Comparison of ENCODE assay signal across 36 cellular contexts in the genomic region with DNA sequence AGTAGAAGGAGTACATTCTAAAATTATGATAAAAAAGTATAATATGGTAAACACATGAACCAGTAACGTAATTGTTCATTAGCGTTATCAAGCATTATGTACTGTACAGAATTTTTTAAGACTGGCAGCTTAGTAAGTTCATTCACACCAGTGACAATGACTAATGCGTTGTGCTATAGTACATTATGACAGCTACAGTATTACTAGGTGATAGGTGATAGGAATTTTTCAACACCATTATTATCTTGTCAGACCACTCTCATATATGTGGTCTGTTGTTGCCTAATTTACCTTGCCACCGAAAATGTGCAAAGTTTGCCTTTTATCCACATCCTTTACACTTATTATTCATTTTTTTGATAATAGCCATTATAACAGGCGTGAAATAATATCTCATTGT.
"Had no signal": no experiment of that assay in that cellular context is flagged by ENCODE, and none has a peak within 500 bp of the region (broad histone marks: within the 10 kb centered on the region; RNA-seq: fewer than 3 reads in every experiment).

No MANE protein-coding gene starts in this region.

- FAIRE-seq: bronchial epithelial cell, TTC549 had no signal

- H3K4me1 ChIP-seq: adrenal gland had no signal

- H3K27me3 Mint-ChIP-seq: activated B cell treated with CpG ODN at 0.5 μM for 24 hours; activated CD4-positive, alpha-beta memory T cell treated with anti-CD3 and anti-CD28 coated beads for 36 hours; activated CD4-positive, alpha-beta T cell treated with anti-CD3 and anti-CD28 coated beads, Interleukin-2, amount 10 ng/mL, durations not matched to agents 24 days and 14 days; activated CD8-positive, alpha-beta T cell treated with anti-CD3 and anti-CD28 coated beads for 36 hours; activated naive CD8-positive, alpha-beta T cell treated with anti-CD3 and anti-CD28 coated beads for 36 hours; activated T-helper 17 cell treated with anti-CD3 and anti-CD28 coated beads, Interleukin-2, amount 50 U/mL, for 72 hours; brain had no signal

- H3K4me3 ChIP-seq: adrenal gland, cardiac muscle cell had no signal

- DNase-seq: activated B cell treated with CpG ODN at 0.5 μM for 24 hours; activated CD4-positive, alpha-beta memory T cell treated with anti-CD3 and anti-CD28 coated beads for 36 hours; activated CD4-positive, alpha-beta T cell treated with anti-CD3 and anti-CD28 coated beads for 4 hours; activated CD4-positive, alpha-beta T cell treated with anti-CD3 and anti-CD28 coated beads, Interleukin-2, amount 10 ng/mL, durations not matched to agents 24 days and 14 days; activated CD4-positive, alpha-beta T cell treated with anti-CD3 and anti-CD28 coated beads, Interleukin-2, amount 50 U/mL, for 1 hour; activated CD4-positive, alpha-beta T cell treated with anti-CD3 and anti-CD28 coated beads, Interleukin-2, amount 50 U/mL, for 4 hours; activated CD4-positive, CD25-positive, alpha-beta regulatory T cell treated with anti-CD3 and anti-CD28 coated beads, Interleukin-2, amount 50 U/mL, for 72 hours; activated CD8-positive, alpha-beta memory T cell treated with anti-CD3 and anti-CD28 coated beads, Interleukin-2, amount 50 U/mL, for 4 hours; activated CD8-positive, alpha-beta T cell treated with anti-CD3 and anti-CD28 coated beads for 36 hours; activated effector memory CD4-positive, alpha-beta T cell treated with anti-CD3 and anti-CD28 coated beads, Interleukin-2, amount 50 U/mL, for 16 hours; activated gamma-delta T cell treated with Interleukin-2 at 50 U/mL for 16 hours; activated naive CD4-positive, alpha-beta T cell; activated naive CD4-positive, alpha-beta T cell treated with anti-CD3 and anti-CD28 coated beads for 36 hours; activated naive CD4-positive, alpha-beta T cell treated with anti-CD3 and anti-CD28 coated beads, Interleukin-2, amount 50 U/mL, for 16 hours; activated naive CD8-positive, alpha-beta T cell treated with anti-CD3 and anti-CD28 coated beads for 36 hours; activated T-cell treated with anti-CD3 and anti-CD28 coated beads for 4 hours; activated T-cell treated with anti-CD3 and anti-CD28 coated beads, Interleukin-2, amount 50 U/mL, for 1 hour; activated T-cell treated with anti-CD3 and anti-CD28 coated beads, Interleukin-2, amount 50 U/mL, for 4 hours; activated T-cell treated with anti-CD3 and anti-CD28 coated beads, Interleukin-2, amount 50 U/mL, for 72 hours; adrenal gland; amniotic stem cell; aorta; caudate nucleus; T-helper 1 cell; T-helper 2 cell; T-helper 9 cell had no signal

- H3K27me3 ChIP-seq: adrenal gland, cardiac muscle cell had no signal

- H3K27ac Mint-ChIP-seq: activated B cell treated with CpG ODN at 0.5 μM for 24 hours; activated CD4-positive, alpha-beta memory T cell treated with anti-CD3 and anti-CD28 coated beads for 36 hours; activated CD4-positive, alpha-beta T cell treated with anti-CD3 and anti-CD28 coated beads, Interleukin-2, amount 10 ng/mL, durations not matched to agents 24 days and 14 days; activated CD8-positive, alpha-beta T cell treated with anti-CD3 and anti-CD28 coated beads for 36 hours; activated naive CD4-positive, alpha-beta T cell treated with anti-CD3 and anti-CD28 coated beads for 36 hours; activated naive CD4-positive, alpha-beta T cell treated with anti-CD3 and anti-CD28 coated beads, Interleukin-2, amount 50 U/mL, for 72 hours; activated naive CD8-positive, alpha-beta T cell treated with anti-CD3 and anti-CD28 coated beads for 36 hours; activated T-cell treated with anti-CD3 and anti-CD28 coated beads, Interleukin-2, amount 50 U/mL, for 72 hours; activated T-helper 1 cell treated with anti-CD3 and anti-CD28 coated beads, Interleukin-12 subunit alpha, Interleukin-12 subunit beta, Interleukin-2, Interleukin-4 antibody, amounts not matched to agents 30 ng/mL and 10 ng/mL and 1 ng/mL, durations not matched to agents 14 hours and 24 hours and 36 hours; activated T-helper 17 cell treated with anti-CD3 and anti-CD28 coated beads, Interleukin-2, amount 50 U/mL, for 72 hours; brain; T-helper 1 cell treated with Interleukin-12 subunit alpha and Interleukin-12 subunit beta and Interleukin-4 antibody, amounts not matched to agents 30 μg/mL and 1 μg/mL, for 36 hours; T-helper 2 cell treated with Interferon-gamma antibody and Interleukin-4, amounts not matched to agents 5 μg/mL and 100 μg/mL, for 36 hours had no signal

- H3K36me3 Mint-ChIP-seq: activated CD4-positive, alpha-beta memory T cell treated with anti-CD3 and anti-CD28 coated beads for 36 hours; activated naive CD4-positive, alpha-beta T cell treated with anti-CD3 and anti-CD28 coated beads, Interleukin-2, amount 50 U/mL, for 72 hours; activated naive CD8-positive, alpha-beta T cell treated with anti-CD3 and anti-CD28 coated beads for 36 hours; brain had no signal

- H3K36me3 ChIP-seq: adrenal gland, cardiac muscle cell had no signal

- H3K4me3 Mint-ChIP-seq: activated B cell treated with CpG ODN at 0.5 μM for 24 hours; activated CD4-positive, alpha-beta memory T cell treated with anti-CD3 and anti-CD28 coated beads for 36 hours; activated CD4-positive, alpha-beta T cell treated with anti-CD3 and anti-CD28 coated beads, Interleukin-2, amount 10 ng/mL, durations not matched to agents 24 days and 14 days; activated CD8-positive, alpha-beta T cell treated with anti-CD3 and anti-CD28 coated beads for 36 hours; activated naive CD4-positive, alpha-beta T cell treated with anti-CD3 and anti-CD28 coated beads for 36 hours; activated naive CD8-positive, alpha-beta T cell treated with anti-CD3 and anti-CD28 coated beads for 36 hours; activated T-cell treated with anti-CD3 and anti-CD28 coated beads, Interleukin-2, amount 50 U/mL, for 4 hours; activated T-cell treated with anti-CD3 and anti-CD28 coated beads, Interleukin-2, amount 50 U/mL, for 72 hours; activated T-helper 1 cell treated with anti-CD3 and anti-CD28 coated beads, Interleukin-12 subunit alpha, Interleukin-12 subunit beta, Interleukin-2, Interleukin-4 antibody, amounts not matched to agents 30 ng/mL and 10 ng/mL and 1 ng/mL, durations not matched to agents 14 hours and 24 hours and 36 hours; activated T-helper 17 cell treated with anti-CD3 and anti-CD28 coated beads, Interleukin-2, amount 50 U/mL, for 72 hours; brain; T-helper 1 cell treated with Interleukin-12 subunit alpha and Interleukin-12 subunit beta and Interleukin-4 antibody, amounts not matched to agents 30 μg/mL and 1 μg/mL, for 36 hours; T-helper 2 cell treated with Interferon-gamma antibody and Interleukin-4, amounts not matched to agents 5 μg/mL and 100 μg/mL, for 36 hours had no signal

- H3K4me1 Mint-ChIP-seq: activated B cell treated with CpG ODN at 0.5 μM for 24 hours; activated CD4-positive, alpha-beta T cell treated with anti-CD3 and anti-CD28 coated beads, Interleukin-2, amount 10 ng/mL, durations not matched to agents 24 days and 14 days; activated naive CD8-positive, alpha-beta T cell treated with anti-CD3 and anti-CD28 coated beads for 36 hours; activated T-helper 17 cell treated with anti-CD3 and anti-CD28 coated beads, Interleukin-2, amount 50 U/mL, for 72 hours; brain had no signal

- H3K9me3 ChIP-seq: adrenal gland had no signal

- H3K27ac ChIP-seq: adrenal gland, cardiac muscle cell, VCaP had no signal

- H3K9me3 Mint-ChIP-seq: activated CD4-positive, alpha-beta memory T cell treated with anti-CD3 and anti-CD28 coated beads for 36 hours; activated CD4-positive, alpha-beta T cell treated with anti-CD3 and anti-CD28 coated beads, Interleukin-2, amount 10 ng/mL, durations not matched to agents 24 days and 14 days; activated CD8-positive, alpha-beta T cell treated with anti-CD3 and anti-CD28 coated beads for 36 hours; activated naive CD8-positive, alpha-beta T cell treated with anti-CD3 and anti-CD28 coated beads for 36 hours; activated T-cell treated with anti-CD3 and anti-CD28 coated beads, Interleukin-2, amount 50 U/mL, for 72 hours; activated T-helper 1 cell treated with anti-CD3 and anti-CD28 coated beads, Interleukin-12 subunit alpha, Interleukin-12 subunit beta, Interleukin-2, Interleukin-4 antibody, amounts not matched to agents 30 ng/mL and 10 ng/mL and 1 ng/mL, durations not matched to agents 14 hours and 24 hours and 36 hours; activated T-helper 17 cell treated with anti-CD3 and anti-CD28 coated beads, Interleukin-2, amount 50 U/mL, for 72 hours; brain; T-helper 1 cell treated with Interleukin-12 subunit alpha and Interleukin-12 subunit beta and Interleukin-4 antibody, amounts not matched to agents 30 μg/mL and 1 μg/mL, for 36 hours; T-helper 2 cell treated with Interferon-gamma antibody and Interleukin-4, amounts not matched to agents 5 μg/mL and 100 μg/mL, for 36 hours had no signal
